In the genomic region with DNA sequence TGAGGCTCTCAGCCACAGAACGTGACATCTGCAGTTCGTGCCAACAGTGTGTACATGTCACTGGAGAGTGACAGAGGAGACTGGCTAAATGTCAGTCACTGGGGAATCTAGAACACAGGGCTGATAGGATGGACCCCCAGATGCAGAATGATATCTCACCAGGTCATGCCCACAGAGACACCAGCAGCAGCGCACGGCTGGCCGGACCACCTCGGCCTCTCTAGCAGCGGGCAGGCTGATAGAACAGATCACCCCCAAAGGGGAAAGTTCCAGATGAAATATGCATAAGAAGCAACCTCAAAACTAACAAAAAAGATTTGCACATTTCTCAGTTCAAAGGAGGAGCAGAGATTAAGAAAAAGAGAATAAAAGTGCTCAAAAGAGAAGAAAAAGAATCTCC, we compare ENCODE assay signal across 25 cellular contexts.
A peak's percentile ranks its signal among the peaks of the same experiment; 100 is the strongest.
DNase-seq lines count a peak whose midpoint lies in the region; ATAC-seq and TF ChIP-seq lines count a peak whose summit lies in the region.
"Had no signal": no experiment of that assay in that cellular context is flagged by ENCODE, and none has a peak within 500 bp of the region (broad histone marks: within the 10 kb centered on the region; RNA-seq: fewer than 3 reads in every experiment).

No MANE protein-coding gene starts in this region.

- no peaks in the 10 kb centered on the region for H3K36me3 ChIP-seq in IMR-90 (ENCODE audit: control insufficient read depth, insufficient read depth, low read length)
- H3K36me3 ChIP-seq: BLaER1 had no signal

- intact Hi-C loops in IMR-90 (cut with micrococcal nuclease) = no loop called here

- H2AFZ ChIP-seq in IMR-90 (replicated peaks; ENCODE audit: low read length, poor library complexity) = peak overlapping the region; percentile 51

- no peak for TF ChIP-seq RAD21 in IMR-90 (IDR thresholded peaks at IDR 0.05; ENCODE audit: low read length)

- no peak overlapping the region for H4K91ac ChIP-seq in IMR-90 (ENCODE audit: insufficient read depth, low read depth, low read length)

- no peaks in the 10 kb centered on the region for H3K9me3 ChIP-seq in IMR-90 (ENCODE audit: control insufficient read depth, insufficient read depth, low read length)
- H3K9me3 ChIP-seq: BE2C, BLaER1 had no signal

- no peak overlapping the region for H4K8ac ChIP-seq in IMR-90 (ENCODE audit: low read depth in 2 of 2, low read length in 2 of 2)

- CTCF ChIA-PET in IMR-90 (lab: Yijun Ruan, JAX) = no interaction called here

- no peak overlapping the region for H3K4me3 Mint-ChIP-seq in stimulated activated naive CD8-positive, alpha-beta T cell treated with anti-CD3 and anti-CD28 coated beads, Interleukin-15, amount 100 ng/mL, for 72 hours
- no peak overlapping the region for H3K4me3 Mint-ChIP-seq in stimulated activated effector memory CD8-positive, alpha-beta T cell treated with anti-CD3 and anti-CD28 coated beads, Interleukin-12 subunit alpha, Interleukin-12 subunit beta, amount 100 ng/mL, for 72 hours
- H3K4me3 Mint-ChIP-seq: CD14-positive monocyte; CD4-positive, alpha-beta memory T cell; CD4-positive, CD25-positive, alpha-beta regulatory T cell had no signal

- H3K4ac ChIP-seq in IMR-90 (ENCODE audit: low read depth, low read length) = no peak overlapping the region

- TF ChIP-seq CTCF in IMR-90 (conservative IDR thresholded peaks at IDR 0.05; ENCODE audit: low read depth, low read length) = no peak

- H2BK15ac ChIP-seq in IMR-90 (ENCODE audit: low read depth, low read length) = no peak overlapping the region

- no peak overlapping the region for H3K14ac ChIP-seq in IMR-90 (replicated peaks; ENCODE audit: low read depth, low read length)

- no peak for TF ChIP-seq POLR2A in IMR-90 (IDR thresholded peaks at IDR 0.05; ENCODE audit: low read depth, low read length)

- H3K18ac ChIP-seq in IMR-90 (ENCODE audit: low read depth, low read length) = no peak overlapping the region

- no peaks in the 10 kb centered on the region for H3K79me1 ChIP-seq in IMR-90 (ENCODE audit: low read depth in 1 of 2, low read length in 2 of 2)

- WGBS in IMR-90 (ENCODE audit: extremely low coverage in 2 of 2, insufficient read length in 1 of 2), 2 experiments = no CpG with 5 or more reads among the region's 7 CpGs

- H2AK9ac ChIP-seq in IMR-90 (replicated peaks; ENCODE audit: low read depth, low read length, poor library complexity) = no peak overlapping the region

- peak overlapping the region in 1 of 2 donors; percentile 66 for H3K27ac Mint-ChIP-seq in stimulated activated naive CD8-positive, alpha-beta T cell treated with anti-CD3 and anti-CD28 coated beads, Interleukin-15, amount 100 ng/mL, for 72 hours
- no peak overlapping the region for H3K27ac Mint-ChIP-seq in stimulated activated effector memory CD8-positive, alpha-beta T cell treated with anti-CD3 and anti-CD28 coated beads, Interleukin-12 subunit alpha, Interleukin-12 subunit beta, amount 100 ng/mL, for 72 hours
- H3K27ac Mint-ChIP-seq: CD4-positive, alpha-beta memory T cell; CD4-positive, CD25-positive, alpha-beta regulatory T cell; CD8-positive, alpha-beta memory T cell had no signal

- H4K5ac ChIP-seq in IMR-90 (ENCODE audit: low read depth, low read length) = no peak overlapping the region

- H3K9me1 ChIP-seq in IMR-90 (ENCODE audit: insufficient read depth, low read length) = no peaks in the 10 kb centered on the region

- no peak overlapping the region for H2BK20ac ChIP-seq in IMR-90 (ENCODE audit: low read depth, low read length)

- H3K36me3 Mint-ChIP-seq in stimulated activated effector memory CD8-positive, alpha-beta T cell treated with anti-CD3 and anti-CD28 coated beads, Interleukin-12 subunit alpha, Interleukin-12 subunit beta, amount 100 ng/mL, for 72 hours = no peaks in the 10 kb centered on the region
- H3K36me3 Mint-ChIP-seq: CD14-positive monocyte; CD4-positive, alpha-beta memory T cell; CD4-positive, CD25-positive, alpha-beta regulatory T cell; CD8-positive, alpha-beta memory T cell had no signal

- H3K56ac ChIP-seq in IMR-90 (ENCODE audit: extremely low read depth, insufficient read depth, low read length) = no peak overlapping the region

- H3K27me3 Mint-ChIP-seq in stimulated activated naive CD8-positive, alpha-beta T cell treated with anti-CD3 and anti-CD28 coated beads, Interleukin-15, amount 100 ng/mL, for 72 hours = peaks cover 6% of the 10 kb centered on the region
- H3K27me3 Mint-ChIP-seq: CD4-positive, CD25-positive, alpha-beta regulatory T cell had no signal

- no peak overlapping the region for H2BK120ac ChIP-seq in IMR-90 (ENCODE audit: low read depth, low read length)

- H3K27me3 ChIP-seq in IMR-90 (ENCODE audit: control insufficient read depth, insufficient read depth, low read length) = no peaks in the 10 kb centered on the region; the same call in 1 of the 2 replicates
- H3K27me3 ChIP-seq: BE2C, BLaER1 had no signal

- no peak for DNase-seq in stimulated activated naive CD8-positive, alpha-beta T cell treated with anti-CD3 and anti-CD28 coated beads, Interleukin-15, amount 100 ng/mL, for 72 hours
- DNase-seq in stimulated activated naive CD8-positive, alpha-beta T cell treated with anti-CD3 and anti-CD28 coated beads, Interleukin-15, Interleukin-2, amounts not matched to agents 100 U/mL and 50 U/mL, for 24 hours = no peak
- DNase-seq in IMR-90 (no peak), SHP77 treated with DMSO at 0.1 percent for 48 hours (lab: John Stamatoyannopoulos, UW) (no peak), HCEC 1CT (no peak)
- no peak for DNase-seq in stimulated activated effector memory CD8-positive, alpha-beta T cell treated with anti-CD3 and anti-CD28 coated beads, Interleukin-12 subunit alpha, Interleukin-12 subunit beta, amount 100 ng/mL, for 72 hours (ENCODE audit: low spot score in 2 of 2)
- DNase-seq: 8988T; ACHN; BE2C; C1 segment of cervical spinal cord; CD4-positive, alpha-beta memory T cell; CD4-positive, CD25-positive, alpha-beta regulatory T cell; CD8-positive, alpha-beta memory T cell; COR-L47; DMS 273 treated with DMSO at 0.1 percent for 48 hours; DMS153; DMS53; DMS79; DND-41; EL; GDM1 had no signal

- no peak overlapping the region for H2BK5ac ChIP-seq in IMR-90 (ENCODE audit: low read depth, low read length, poor library complexity, severe bottlenecking)

- BruUV-seq in IMR-90 (replicated peaks; lab: Mats Ljungman, UMichigan) = no TSS peak

- no peaks in the 10 kb centered on the region for H3K4me1 Mint-ChIP-seq in stimulated activated naive CD8-positive, alpha-beta T cell treated with anti-CD3 and anti-CD28 coated beads, Interleukin-15, amount 100 ng/mL, for 72 hours
- no peaks in the 10 kb centered on the region for H3K4me1 Mint-ChIP-seq in stimulated activated effector memory CD8-positive, alpha-beta T cell treated with anti-CD3 and anti-CD28 coated beads, Interleukin-12 subunit alpha, Interleukin-12 subunit beta, amount 100 ng/mL, for 72 hours
- H3K4me1 Mint-ChIP-seq: CD4-positive, alpha-beta memory T cell; CD4-positive, CD25-positive, alpha-beta regulatory T cell; CD8-positive, alpha-beta memory T cell had no signal

- no peaks in the 10 kb centered on the region for H3K9me3 Mint-ChIP-seq in stimulated activated naive CD8-positive, alpha-beta T cell treated with anti-CD3 and anti-CD28 coated beads, Interleukin-15, amount 100 ng/mL, for 72 hours
- no peaks in the 10 kb centered on the region for H3K9me3 Mint-ChIP-seq in stimulated activated effector memory CD8-positive, alpha-beta T cell treated with anti-CD3 and anti-CD28 coated beads, Interleukin-12 subunit alpha, Interleukin-12 subunit beta, amount 100 ng/mL, for 72 hours
- H3K9me3 Mint-ChIP-seq: CD4-positive, alpha-beta memory T cell had no signal

- no peak overlapping the region for H2AK5ac ChIP-seq in IMR-90 (ENCODE audit: low read depth, low read length)

- POLR2A ChIA-PET in IMR-90 (lab: Charles Lee; ENCODE audit: unreplicated experiment) = no interaction called here

- H3K4me2 ChIP-seq in IMR-90 (ENCODE audit: low read depth, low read length) = no peak overlapping the region
- H3K4me2 ChIP-seq: BLaER1 had no signal

- no peak overlapping the region for H3K27ac ChIP-seq in IMR-90 (ENCODE audit: insufficient read depth, low read length)
- H3K27ac ChIP-seq: BLaER1 had no signal

- ATAC-seq in stimulated activated naive CD8-positive, alpha-beta T cell treated with anti-CD3 and anti-CD28 coated beads, Interleukin-15, amount 100 ng/mL, for 72 hours = peak; percentile 24
- no peak for ATAC-seq in stimulated activated naive CD8-positive, alpha-beta T cell treated with anti-CD3 and anti-CD28 coated beads, Interleukin-15, Interleukin-2, amounts not matched to agents 100 U/mL and 50 U/mL, for 24 hours
- no peak for ATAC-seq in IMR-90 (ENCODE audit: low read depth)
- ATAC-seq in stimulated activated effector memory CD8-positive, alpha-beta T cell treated with anti-CD3 and anti-CD28 coated beads, Interleukin-12 subunit alpha, Interleukin-12 subunit beta, amount 100 ng/mL, for 72 hours = peak; percentile 17
- ATAC-seq in GM18909 (IDR thresholded peaks at IDR 0.05; ENCODE audit: poor library complexity, unreplicated experiment) = no peak
- ATAC-seq: GM12878 had no signal

- H3K4me3 ChIP-seq in IMR-90 (ENCODE audit: insufficient read depth, low read depth, low read length) = no peak overlapping the region
- H3K4me3 ChIP-seq: BLaER1, GM12878 had no signal

- H4K20me1 ChIP-seq in IMR-90 (ENCODE audit: insufficient read depth, low read length) = no peaks in the 10 kb centered on the region
- H4K20me1 ChIP-seq: BLaER1 had no signal

- H3K4me1 ChIP-seq in IMR-90 (ENCODE audit: control insufficient read depth, insufficient read depth, low read length) = no peaks in the 10 kb centered on the region
- H3K4me1 ChIP-seq: BLaER1 had no signal

- dilution Hi-C loops in IMR-90 (cut with HindIII; ENCODE audit: low sequenced_read_pairs, unreplicated experiment) = no loop called here

- no peak overlapping the region for H3K9ac ChIP-seq in IMR-90 (ENCODE audit: low read depth, low read length)
- H3K9ac ChIP-seq: BLaER1 had no signal

- H3K23ac ChIP-seq in IMR-90 (ENCODE audit: low read depth, low read length) = no peak overlapping the region

- in situ Hi-C loops in IMR-90 (cut with MboI; ENCODE audit: low sequenced_read_pairs) = no loop called here

TF ChIP-seq in IMR-90, 13 proteins besides CTCF, POLR2A, EP300 and RAD21:
- TF ChIP-seq RFX5 (IDR thresholded peaks at IDR 0.05; ENCODE audit: low read depth, low read length) (no peak), CHD1 (IDR thresholded peaks at IDR 0.05; ENCODE audit: low read depth, low read length) (no peak)

Comparison
In these comparisons a context has a peak if more than half of its experiments do, and no peak if none do; other contexts are left out.
1. ATAC-seq: peak in stimulated activated naive CD8-positive, alpha-beta T cell treated with anti-CD3 and anti-CD28 coated beads, Interleukin-15, amount 100 ng/mL, for 72 hours (single experiment) and stimulated activated effector memory CD8-positive, alpha-beta T cell treated with anti-CD3 and anti-CD28 coated beads, Interleukin-12 subunit alpha, Interleukin-12 subunit beta, amount 100 ng/mL, for 72 hours (single experiment); none in stimulated activated naive CD8-positive, alpha-beta T cell treated with anti-CD3 and anti-CD28 coated beads, Interleukin-15, Interleukin-2, amounts not matched to agents 100 U/mL and 50 U/mL, for 24 hours (single experiment), IMR-90 (single experiment) and GM18909 (single experiment).